In genomic region chr4:146033149-146033548, GRCh38 we compare ENCODE assay signal across 16 cellular contexts.
DNase-seq lines count a peak whose midpoint lies in the region; TF ChIP-seq lines count a peak whose summit lies in the region.
"Had no signal": no experiment of that assay in that cellular context is flagged by ENCODE, and none has a peak within 500 bp of the region (broad histone marks: within the 10 kb centered on the region; RNA-seq: fewer than 3 reads in every experiment).

No MANE protein-coding gene starts in this region.

- H3K27me3 ChIP-seq in SJCRH30 (no peaks in the 10 kb centered on the region), testis (no peaks in the 10 kb centered on the region), H7 (ENCODE audit: control insufficient read depth, insufficient read depth, low read length) (no peaks in the 10 kb centered on the region)

- H3K27ac ChIP-seq in SJCRH30 = no peak overlapping the region
- H3K27ac ChIP-seq in testis = no peak overlapping the region
- H3K27ac ChIP-seq: 22Rv1, left ventricle myocardium inferior had no signal

- intact Hi-C loops in testis (cut with DNase I; ENCODE audit: low total_unique reads) = no loop called here

- TF ChIP-seq POLR2A in testis (IDR thresholded peaks at IDR 0.05) = no peak

- H3K4me3 ChIP-seq in SJCRH30 = no peak overlapping the region
- no peak overlapping the region for H3K4me3 ChIP-seq in testis
- no peak overlapping the region for H3K4me3 ChIP-seq in H7 (ENCODE audit: insufficient read depth, low read depth, low read length)
- H3K4me3 ChIP-seq: left ventricle myocardium inferior had no signal

- H3K36me3 ChIP-seq in SJCRH30 (no peaks in the 10 kb centered on the region), testis (ENCODE audit: low read depth, missing control alignments) (no peaks in the 10 kb centered on the region), H7 (replicated peaks; ENCODE audit: control insufficient read depth, insufficient read depth, low read length) (no peaks in the 10 kb centered on the region)
- H3K36me3 ChIP-seq: left ventricle myocardium inferior had no signal

- DNase-seq in DMS 273 (lab: John Stamatoyannopoulos, UW; ENCODE audit: unreplicated experiment) (peak; percentile 11), DMS 273 treated with DMSO at 0.1 percent for 48 hours (lab: John Stamatoyannopoulos, UW) (no peak), SJCRH30 (peak; percentile 3 to 17), islet precursor cell (peak; percentile 92), testis (peak; percentile 17), 8988T (no peak), H7 (no peak)
- no peak for DNase-seq in activated effector memory CD4-positive, alpha-beta T cell treated with anti-CD3 and anti-CD28 coated beads, Interleukin-2, amount 50 U/mL, for 16 hours
- DNase-seq: activated CD4-positive, alpha-beta T cell treated with anti-CD3 and anti-CD28 coated beads, Interleukin-2, amount 50 U/mL, for 1 hour; effector CD4-positive, alpha-beta T cell; left ventricle myocardium inferior; NCI-H1105; NCI-H446; RPMI8226; T-helper 2 cell had no signal

- no peaks in the 10 kb centered on the region for H3K9me3 ChIP-seq in SJCRH30 (replicated peaks)
- H3K9me3 ChIP-seq in testis = no peaks in the 10 kb centered on the region

- TF ChIP-seq CTCF in testis (IDR thresholded peaks at IDR 0.05) = no peak

- H3K4me1 ChIP-seq in SJCRH30 (no peaks in the 10 kb centered on the region), testis (peaks cover 3% of the 10 kb centered on the region)
- H3K4me1 ChIP-seq: left ventricle myocardium inferior had no signal

- 31 to 42% methylated on average over 5 of the region's 5 CpGs for WGBS in testis, 2 donors

Comparison
In these comparisons a context has a peak if more than half of its experiments do, and no peak if none do; other contexts are left out.
1. DNase-seq: peak in DMS 273 (single experiment), SJCRH30 (2 of 2), islet precursor cell (single experiment) and testis (single experiment); none in DMS 273 treated with DMSO at 0.1 percent for 48 hours (single experiment), 8988T (single experiment), H7 (single experiment) and activated effector memory CD4-positive, alpha-beta T cell treated with anti-CD3 and anti-CD28 coated beads, Interleukin-2, amount 50 U/mL, for 16 hours (single experiment).